8 cellular contexts compared by ENCODE assay signal in the genomic region with DNA sequence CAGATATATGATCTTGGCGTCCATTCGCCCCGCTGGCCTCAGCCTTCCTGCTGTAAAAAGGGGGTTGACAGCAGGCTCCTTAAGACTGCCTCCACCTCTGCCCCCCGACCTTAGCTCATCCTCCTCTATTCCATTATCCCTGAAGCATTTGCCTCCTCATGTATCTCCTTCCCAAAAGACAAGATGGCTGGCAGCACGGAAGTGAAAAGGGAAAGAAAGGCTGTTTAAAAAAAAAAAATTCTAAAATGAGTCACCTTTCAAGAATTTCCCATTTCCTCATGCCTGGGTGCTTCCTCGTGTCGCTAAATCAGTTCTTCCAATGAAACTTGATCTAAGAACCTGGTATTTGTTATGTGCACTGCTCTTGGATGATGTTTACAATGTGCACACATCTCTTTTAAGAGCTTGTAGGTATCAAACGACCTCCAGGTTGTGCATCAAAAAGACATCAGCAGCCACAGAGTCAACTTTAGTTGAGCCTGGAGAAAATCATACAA. TPM values are rescaled to one million over a fixed set of nuclear protein-coding genes. Genes with fewer than 3 reads are reported as not detected.
DNase-seq lines count a peak whose midpoint lies in the region; ATAC-seq and TF ChIP-seq lines count a peak whose summit lies in the region.

No MANE protein-coding gene starts in this region.

- CTCF ChIA-PET in mammary epithelial cell (lab: Charles Lee; ENCODE audit: low non-redundant PET) = no interaction called here

- no peaks in the 10 kb centered on the region for H3K9me3 ChIP-seq in mammary epithelial cell (replicated peaks; ENCODE audit: insufficient read depth, low read length)
- H3K9me3 ChIP-seq in right lobe of liver = no peaks in the 10 kb centered on the region
- peaks cover 0 to 6% (median 2%) of the 10 kb centered on the region in 4 donors for H3K9me3 ChIP-seq in tibial nerve

- peak overlapping the region; percentile 74 for H3K4me3 Mint-ChIP-seq in activated T-cell treated with anti-CD3 and anti-CD28 coated beads, Interleukin-2, amount 50 U/mL, for 24 hours

- H3K9me3 Mint-ChIP-seq in activated T-cell treated with anti-CD3 and anti-CD28 coated beads, Interleukin-2, amount 50 U/mL, for 24 hours = peaks cover 5% of the 10 kb centered on the region

- BruUV-seq in mammary epithelial cell (replicated peaks; lab: Mats Ljungman, UMichigan) = no TSS peak

- peaks cover 19% of the 10 kb centered on the region for H3K4me1 Mint-ChIP-seq in activated T-cell treated with anti-CD3 and anti-CD28 coated beads, Interleukin-2, amount 50 U/mL, for 24 hours (ENCODE audit: low read depth)

- intact Hi-C loops in mammary epithelial cell (cut with micrococcal nuclease) (loop anchor here (10.0 kb wide), 1 partner anchor 77 kb away; no protein-coding TSS in a partner anchor), right lobe of liver (cut with DNase I) (no loop called here)

- H3K4me2 ChIP-seq in mammary epithelial cell (ENCODE audit: insufficient read depth, low read depth, low read length) = peak overlapping the region; percentile 98

- H3K4me1 ChIP-seq in mammary epithelial cell (ENCODE audit: insufficient read depth, low read length) (peaks cover 21% of the 10 kb centered on the region), right lobe of liver (no peaks in the 10 kb centered on the region), tibial nerve (peaks cover 0 to 24% (median 16%) of the 10 kb centered on the region in 4 donors)

- H3K4me3 ChIP-seq in mammary epithelial cell (replicated peaks in 1 of 3; ENCODE audit: insufficient read depth in 1 of 3, low read depth in 2 of 3, low read length in 3 of 3) (peak overlapping the region in 2 of 3 experiments; percentile 87 to 97), right lobe of liver (no peak overlapping the region), tibial nerve (peak overlapping the region; percentile 71 to 96 (median 87))

- H3K9ac ChIP-seq in mammary epithelial cell (ENCODE audit: insufficient read depth, low read length) = no peak overlapping the region

- dilution Hi-C loops in mammary epithelial cell (cut with HindIII; ENCODE audit: low sequenced_read_pairs) = no loop called here

- H2AFZ ChIP-seq in mammary epithelial cell (ENCODE audit: low read depth, low read length) = peak overlapping the region; percentile 94

- peak overlapping the region; percentile 48 for H3K27ac Mint-ChIP-seq in activated T-cell treated with anti-CD3 and anti-CD28 coated beads, Interleukin-2, amount 50 U/mL, for 24 hours

- no peak for DNase-seq in activated T-cell treated with anti-CD3 and anti-CD28 coated beads, Interleukin-2, amount 50 U/mL, for 24 hours
- no peak for DNase-seq in activated T-cell treated with anti-CD3 and anti-CD28 coated beads for 4 hours
- DNase-seq in NCI-H2227 treated with DMSO at 0.1 percent for 48 hours (lab: John Stamatoyannopoulos, UW) = peak; percentile 52
- DNase-seq in mammary epithelial cell = peak; percentile 73
- no peak for DNase-seq in right lobe of liver
- DNase-seq in tibial nerve (ENCODE audit: low spot score in 2 of 2) = peak in 1 of 2 donors; percentile 9
- no peak for DNase-seq in stimulated activated CD4-positive, alpha-beta T cell treated with anti-CD3 and anti-CD28 coated beads, Interleukin-1b, Interleukin-23, amount 100 ng/mL, for 48 hours
- DNase-seq in midbrain (lab: John Stamatoyannopoulos, UW) = no peak

- ATAC-seq in right lobe of liver = peak in 1 of 4 donors; percentile 23

- in situ Hi-C loops in mammary epithelial cell (cut with MboI; ENCODE audit: low sequenced_read_pairs in 2 of 2) = no loop called here

- TF ChIP-seq POLR2A in right lobe of liver (IDR thresholded peaks at IDR 0.05) = no peak
- peak in 1 of 2 donors; percentile 22 for TF ChIP-seq POLR2A in tibial nerve (IDR thresholded peaks at IDR 0.05)

- H3K27ac ChIP-seq in mammary epithelial cell (ENCODE audit: insufficient read depth, low read depth, low read length) (peak overlapping the region; percentile 57), right lobe of liver (peak overlapping the region in 2 of 3 donors; percentile 10 to 63), tibial nerve (peak overlapping the region; percentile 92 to 99 (median 98))

- TF ChIP-seq EP300 in tibial nerve (IDR thresholded peaks at IDR 0.05) = no peak

- H3K36me3 ChIP-seq in mammary epithelial cell (ENCODE audit: insufficient read depth, low read length) (no peaks in the 10 kb centered on the region), right lobe of liver (no peaks in the 10 kb centered on the region), tibial nerve (no peaks in the 10 kb centered on the region)

- H4K20me1 ChIP-seq in mammary epithelial cell (ENCODE audit: insufficient read depth, low read length) = no peaks in the 10 kb centered on the region

- WGBS in mammary epithelial cell (ENCODE audit: low coverage, missing lambda C conversion rate) = 51% methylated on average over 8 of the region's 8 CpGs
- 53% methylated on average over 8 of the region's 8 CpGs for WGBS in right lobe of liver (ENCODE audit: insufficient coverage, low coverage, low lambda C conversion rate, missing lambda C conversion rate)
- WGBS in tibial nerve, 2 donors = 42 to 51% methylated on average over 8 of the region's 8 CpGs

- H3K27me3 ChIP-seq in mammary epithelial cell (ENCODE audit: insufficient read depth, low read length) = no peaks in the 10 kb centered on the region
- peaks cover 0 to 12% of the 10 kb centered on the region in 2 donors for H3K27me3 ChIP-seq in right lobe of liver
- no peaks in the 10 kb centered on the region for H3K27me3 ChIP-seq in tibial nerve

- H3K79me2 ChIP-seq in mammary epithelial cell (ENCODE audit: insufficient read depth, low read length) = peaks cover 50% of the 10 kb centered on the region

- H3K27me3 Mint-ChIP-seq in activated T-cell treated with anti-CD3 and anti-CD28 coated beads, Interleukin-2, amount 50 U/mL, for 24 hours = peaks cover 58% of the 10 kb centered on the region

- TF ChIP-seq CTCF in mammary epithelial cell (conservative IDR thresholded peaks at IDR 0.05 in 1 of 2, IDR thresholded peaks at IDR 0.05 in 1 of 2; ENCODE audit: extremely low read depth in 1 of 2, insufficient read depth in 1 of 2, low read depth in 1 of 2, low read length in 2 of 2) (no peak), right lobe of liver (IDR thresholded peaks at IDR 0.05) (no peak), tibial nerve (IDR thresholded peaks at IDR 0.05) (no peak)

- H3K36me3 Mint-ChIP-seq in activated T-cell treated with anti-CD3 and anti-CD28 coated beads, Interleukin-2, amount 50 U/mL, for 24 hours (ENCODE audit: low read depth) = no peaks in the 10 kb centered on the region

RNA-seq across cellular contexts. Expression of gene SCRN1, which starts 1.7 kb away (rescaled TPM):
- 10 to 100 TPM; 44.5 to 49.7 TPM for total RNA-seq in mammary epithelial cell
- polyA plus RNA-seq in mammary epithelial cell = 43.9 TPM
- polyA minus RNA-seq in mammary epithelial cell = 69.1 TPM
- total RNA-seq in right lobe of liver = 1 to 10 TPM; 1.3 to 2.9 (median 2.0) TPM
- total RNA-seq in tibial nerve = 100 to 1,000 TPM in 3 of 4 donors, 10 to 100 TPM in 1; 65.1 to 161 (median 119) TPM

RNA-seq across cellular contexts. Expression of gene FKBP14, which starts 38.6 kb away (rescaled TPM):
- total RNA-seq in mammary epithelial cell = 10 to 100 TPM; 29.7 to 37.4 TPM
- polyA plus RNA-seq in mammary epithelial cell = 11.2 TPM
- polyA minus RNA-seq in mammary epithelial cell = 4.3 TPM
- 1 to 10 TPM; 4.0 to 8.7 (median 5.2) TPM for total RNA-seq in right lobe of liver
- total RNA-seq in tibial nerve = 10 to 100 TPM in 2 of 4 donors, 1 to 10 TPM in 2; 4.5 to 11.7 (median 8.7) TPM

RNA-seq across cellular contexts. Expression of gene PLEKHA8, which starts 40.3 kb away (rescaled TPM):
- 10 to 100 TPM; 11.7 to 14.8 TPM for total RNA-seq in mammary epithelial cell
- 4.2 TPM for polyA plus RNA-seq in mammary epithelial cell
- polyA minus RNA-seq in mammary epithelial cell = 7.5 TPM
- 1 to 10 TPM; 2.7 to 8.1 (median 4.4) TPM for total RNA-seq in right lobe of liver
- 10 to 100 TPM in 3 of 4 donors, 1 to 10 TPM in 1; 9.0 to 23.4 (median 13.0) TPM for total RNA-seq in tibial nerve

Comparison
In these comparisons a context has a peak if more than half of its experiments do, and no peak if none do; other contexts are left out.
1. DNase-seq: peak in NCI-H2227 treated with DMSO at 0.1 percent for 48 hours (single experiment) and mammary epithelial cell (single experiment); none in activated T-cell treated with anti-CD3 and anti-CD28 coated beads, Interleukin-2, amount 50 U/mL, for 24 hours (single experiment), activated T-cell treated with anti-CD3 and anti-CD28 coated beads for 4 hours (single experiment), right lobe of liver (0 of 3), stimulated activated CD4-positive, alpha-beta T cell treated with anti-CD3 and anti-CD28 coated beads, Interleukin-1b, Interleukin-23, amount 100 ng/mL, for 48 hours (single experiment) and midbrain (single experiment).
2. H3K27ac ChIP-seq: peak in every context shown above with its lines; median percentile 98 in tibial nerve; 57 in mammary epithelial cell; 36 in right lobe of liver.
3. H3K4me3 ChIP-seq: peak in mammary epithelial cell (2 of 3) and tibial nerve (4 of 4); none in right lobe of liver (0 of 3).
4. RNA of gene SCRN1, which starts 1.7 kb away (total RNA-seq): 65.1 to 161 TPM in tibial nerve and 44.5 to 49.7 TPM in mammary epithelial cell; 1.3 to 2.9 TPM in right lobe of liver; every median in the first group is over 10 times any median in the second.